Comparison of ENCODE assay signal across 30 cellular contexts in genomic region chr2:170863087-170863486, GRCh38. TPM values are rescaled to one million over a fixed set of nuclear protein-coding genes. Genes with fewer than 3 reads are reported as not detected.
"Had no signal": no experiment of that assay in that cellular context is flagged by ENCODE, and none has a peak within 500 bp of the region (broad histone marks: within the 10 kb centered on the region; RNA-seq: fewer than 3 reads in every experiment).

No MANE protein-coding gene starts in this region.

- FAIRE-seq: colon, endometrium, endothelial cell of umbilical vein, frontal cortex had no signal

- H3K4me1 ChIP-seq: colonic mucosa, esophagus muscularis mucosa, esophagus squamous epithelium, foreskin keratinocyte, gastrocnemius medialis, gastroesophageal sphincter, heart left ventricle, heart right ventricle had no signal

- H3K36me3 ChIP-seq: colonic mucosa, esophagus muscularis mucosa, esophagus squamous epithelium, gastrocnemius medialis, gastroesophageal sphincter, heart left ventricle, heart right ventricle had no signal

- H3K27ac ChIP-seq: colonic mucosa, coronary artery, dorsolateral prefrontal cortex, epithelial cell of prostate, esophagus muscularis mucosa, esophagus squamous epithelium, foreskin keratinocyte, gastrocnemius medialis, gastroesophageal sphincter, heart left ventricle, heart right ventricle had no signal

- H3K4me3 Mint-ChIP-seq: dendritic cell treated with granulocyte-macrophage colony-stimulating factor and Interleukin-4, amounts not matched to agents 40 ng/mL and 50 ng/mL, for 4 days; effector memory CD8-positive, alpha-beta T cell; endodermal cell had no signal

- H3K27ac Mint-ChIP-seq: dendritic cell treated with granulocyte-macrophage colony-stimulating factor and Interleukin-4, amounts not matched to agents 40 ng/mL and 50 ng/mL, for 4 days; effector memory CD8-positive, alpha-beta T cell; endodermal cell had no signal

- H3K4me3 ChIP-seq: colonic mucosa, coronary artery, dorsolateral prefrontal cortex, esophagus muscularis mucosa, esophagus squamous epithelium, gastrocnemius medialis, gastroesophageal sphincter, heart left ventricle, heart right ventricle had no signal

- ATAC-seq: effector memory CD8-positive, alpha-beta T cell; esophagus mucosa; foreskin keratinocyte; gastrocnemius medialis; gastroesophageal sphincter; heart left ventricle; heart right ventricle had no signal

- H3K9me3 ChIP-seq: colonic mucosa, esophagus muscularis mucosa, esophagus squamous epithelium, gastrocnemius medialis, gastroesophageal sphincter had no signal

- H3K4me1 Mint-ChIP-seq: endodermal cell had no signal

- H3K27me3 ChIP-seq: colonic mucosa, dorsolateral prefrontal cortex, esophagus muscularis mucosa, esophagus squamous epithelium, foreskin keratinocyte, gastrocnemius medialis, gastroesophageal sphincter had no signal

- DNase-seq: colonic mucosa; cortex of kidney; dermis blood vessel endothelial cell; dorsolateral prefrontal cortex; effector CD4-positive, alpha-beta T cell; effector CD8-positive, alpha-beta T cell; effector memory CD4-positive, alpha-beta T cell; effector memory CD8-positive, alpha-beta T cell; endodermal cell; erythroblast; esophagus squamous epithelium; foreskin fibroblast; foreskin keratinocyte; foreskin melanocyte; gastrocnemius medialis; glutamatergic neuron; head of caudate nucleus; heart left ventricle; heart right ventricle had no signal

- H3K9me3 Mint-ChIP-seq: dendritic cell treated with granulocyte-macrophage colony-stimulating factor and Interleukin-4, amounts not matched to agents 40 ng/mL and 50 ng/mL, for 4 days; effector memory CD8-positive, alpha-beta T cell; endodermal cell had no signal

RNA-seq across cellular contexts. Expression of gene GAD1, which starts 46.4 kb away (rescaled TPM):
- total RNA-seq: dermis blood vessel endothelial cell, esophagus muscularis mucosa, fibroblast of villous mesenchyme, gastrocnemius medialis, gastroesophageal sphincter had no signal
